In genomic region chr10:28631896-28632596, GRCh38 we compare ENCODE assay signal across 25 cellular contexts. TPM values are rescaled to one million over a fixed set of nuclear protein-coding genes. Genes with fewer than 3 reads are reported as not detected.
DNase-seq lines count a peak whose midpoint lies in the region; TF ChIP-seq lines count a peak whose summit lies in the region.
"Had no signal": no experiment of that assay in that cellular context is flagged by ENCODE, and none has a peak within 500 bp of the region (broad histone marks: within the 10 kb centered on the region; RNA-seq: fewer than 3 reads in every experiment).

No MANE protein-coding gene starts in this region.

- H4K8ac ChIP-seq in H9 (replicated peaks; ENCODE audit: insufficient read length, low read depth, low read length) = no peak overlapping the region

- H3K27me3 Mint-ChIP-seq in H9 (ENCODE audit: low read depth) = peaks cover 3% of the 10 kb centered on the region; the same call in 1 of the 2 replicates

- H3K4me2 ChIP-seq in H9 (ENCODE audit: insufficient read depth, insufficient read length, low read length) (no peak overlapping the region), fibroblast of lung (ENCODE audit: extremely low read depth, insufficient read depth, low read length) (no peak overlapping the region)

- H3K9me3 ChIP-seq in H9 (ENCODE audit: control insufficient read depth, low read depth, low read length) (no peaks in the 10 kb centered on the region), fibroblast of lung (ENCODE audit: control insufficient read depth, insufficient read depth, low read depth, low read length) (no peaks in the 10 kb centered on the region)
- H3K9me3 ChIP-seq: transverse colon had no signal

- H3K23me2 ChIP-seq in H9 (ENCODE audit: insufficient read length, low read depth, low read length, poor library complexity, severe bottlenecking) = no peaks in the 10 kb centered on the region

- H3K27ac ChIP-seq in H9 (ENCODE audit: insufficient read length, low read depth, low read length) (no peak overlapping the region), fibroblast of lung (ENCODE audit: insufficient read depth, low read length) (no peak overlapping the region)
- H3K27ac ChIP-seq: transverse colon had no signal

- H3K27me3 ChIP-seq in H9 (ENCODE audit: insufficient read depth, low read length) (no peaks in the 10 kb centered on the region), fibroblast of lung (ENCODE audit: control insufficient read depth, insufficient read depth, low read length) (no peaks in the 10 kb centered on the region)

- no peak for TF ChIP-seq CTCF in H9 (conservative IDR thresholded peaks at IDR 0.05)
- no peak for TF ChIP-seq CTCF in fibroblast of lung (conservative IDR thresholded peaks at IDR 0.05 in 1 of 2, IDR thresholded peaks at IDR 0.05 in 1 of 2; ENCODE audit: low read depth in 1 of 2, low read length in 2 of 2)
- no peak for TF ChIP-seq CTCF in retinal pigment epithelial cell (conservative IDR thresholded peaks at IDR 0.05; ENCODE audit: low read depth, low read length)

- no CpG with 5 or more reads among the region's 5 CpGs for WGBS in H9 (ENCODE audit: extremely low coverage, insufficient read length, low lambda C conversion rate)

- H2AFZ ChIP-seq in H9 (ENCODE audit: low read length) = no peak overlapping the region
- H2AFZ ChIP-seq in fibroblast of lung (ENCODE audit: low read length) = no peak overlapping the region

- H3K23ac ChIP-seq in H9 (ENCODE audit: insufficient read length, low read depth, low read length) = no peak overlapping the region

- H2BK20ac ChIP-seq in H9 (ENCODE audit: low read depth, low read length, poor library complexity, severe bottlenecking) = no peak overlapping the region

- no peak overlapping the region for H2BK15ac ChIP-seq in H9 (ENCODE audit: low read depth, low read length)

- H3K4me1 ChIP-seq in H9 (ENCODE audit: insufficient read depth, low read length) = no peaks in the 10 kb centered on the region
- peaks cover 5% of the 10 kb centered on the region for H3K4me1 ChIP-seq in fibroblast of lung (ENCODE audit: control insufficient read depth, extremely low read depth, insufficient read depth, low read length)
- H3K4me1 ChIP-seq: transverse colon had no signal

- peak overlapping the region; percentile 10 for H2BK120ac ChIP-seq in H9 (ENCODE audit: low read depth, low read length, poor library complexity, severe bottlenecking)

- DNase-seq in H9 = no peak
- DNase-seq in RKO (ENCODE audit: low spot score) = peak; percentile 63
- DNase-seq in fibroblast of lung (ENCODE audit: low read depth in 2 of 2) = peak; percentile 42 to 68
- peak; percentile 42 for DNase-seq in retinal pigment epithelial cell (ENCODE audit: low read depth)
- DNase-seq in occipital lobe (lab: John Stamatoyannopoulos, UW) = no peak
- no peak for DNase-seq in ecto neural progenitor cell (ENCODE audit: low spot score)
- DNase-seq in NCI-H1417 (lab: John Stamatoyannopoulos, UW) = no peak
- DNase-seq: activated CD4-positive, alpha-beta T cell treated with anti-CD3 and anti-CD28 coated beads, Interleukin-2, amount 10 ng/mL, durations not matched to agents 7 days and 5 days; activated gamma-delta T cell treated with Interleukin-2 at 50 U/mL for 16 hours; amygdala; Calu3; effector CD8-positive, alpha-beta T cell; GDM1; hypothalamus; KBM-7; kidney; mesenchymal stem cell; natural killer cell; NCI-H1105 treated with DMSO at 0.1 percent for 48 hours; NCI-H2107; NCI-H510A treated with DMSO at 0.1 percent for 48 hours; posterior cingulate gyrus; stimulated activated CD4-positive, alpha-beta T cell treated with anti-CD3 and anti-CD28 coated beads, Interleukin-2, amount 100 ng/mL, for 24 hours; transverse colon had no signal

- no peak overlapping the region for H3K56ac ChIP-seq in H9 (ENCODE audit: insufficient read length, low read depth, low read length)

- no peak overlapping the region for H2BK5ac ChIP-seq in H9 (ENCODE audit: insufficient read length, low read length)

- H4K91ac ChIP-seq in H9 (ENCODE audit: insufficient read length, low read depth, low read length) = no peak overlapping the region

- H3K4me1 Mint-ChIP-seq in H9 = peaks cover 4 to 7% of the 10 kb centered on the region in 2 experiments; a peak in 2 of 4 replicates
- H3K4me1 Mint-ChIP-seq: activated CD4-positive, alpha-beta T cell treated with anti-CD3 and anti-CD28 coated beads, Interleukin-2, amount 10 ng/mL, durations not matched to agents 7 days and 5 days had no signal

- H4K20me1 ChIP-seq in H9 (ENCODE audit: control insufficient read depth, insufficient read depth, insufficient read length) = no peaks in the 10 kb centered on the region
- H4K20me1 ChIP-seq in fibroblast of lung (ENCODE audit: control insufficient read depth, extremely low read depth, insufficient read depth, low read length) = no peaks in the 10 kb centered on the region

- H3K79me2 ChIP-seq in H9 (ENCODE audit: insufficient read depth, low read length) (no peaks in the 10 kb centered on the region), fibroblast of lung (ENCODE audit: control insufficient read depth, insufficient read depth, low read length) (no peaks in the 10 kb centered on the region)

- H3K9ac ChIP-seq in H9 (ENCODE audit: extremely low read depth, insufficient read length, low read length) (no peak overlapping the region), fibroblast of lung (ENCODE audit: insufficient read depth, low read length) (no peak overlapping the region)

- H2AK5ac ChIP-seq in H9 (ENCODE audit: insufficient read length, low read length) = no peak overlapping the region

- no peaks in the 10 kb centered on the region for H3K36me3 Mint-ChIP-seq in H9 (ENCODE audit: insufficient read depth in 1 of 3, low read depth in 3 of 3)
- H3K36me3 Mint-ChIP-seq: natural killer cell had no signal

- no peak overlapping the region for H3T11ph ChIP-seq in H9 (ENCODE audit: low read length)

- no peaks in the 10 kb centered on the region; a peak in 1 of 5 replicates for H3K9me3 Mint-ChIP-seq in H9
- H3K9me3 Mint-ChIP-seq: activated CD4-positive, alpha-beta T cell treated with anti-CD3 and anti-CD28 coated beads, Interleukin-2, amount 10 ng/mL, durations not matched to agents 7 days and 5 days; natural killer cell; stimulated activated naive CD8-positive, alpha-beta T cell treated with anti-CD3 and anti-CD28 coated beads, Interleukin-15, Interleukin-2, amounts not matched to agents 100 ng/mL and 50 ng/mL, for 24 hours had no signal

- no peaks in the 10 kb centered on the region for H3K79me1 ChIP-seq in H9 (ENCODE audit: insufficient read depth, low read depth, low read length, poor library complexity, severe bottlenecking)

- no peaks in the 10 kb centered on the region for H3K36me3 ChIP-seq in fibroblast of lung (ENCODE audit: control insufficient read depth, insufficient read depth, low read length)
- H3K36me3 ChIP-seq: transverse colon had no signal

- H3K18ac ChIP-seq in H9 (ENCODE audit: insufficient read length, low read depth, low read length) = no peak overlapping the region

- no peak overlapping the region for H3K27ac Mint-ChIP-seq in H9
- H3K27ac Mint-ChIP-seq: activated CD4-positive, alpha-beta T cell treated with anti-CD3 and anti-CD28 coated beads, Interleukin-2, amount 10 ng/mL, durations not matched to agents 7 days and 5 days; natural killer cell; stimulated activated naive CD8-positive, alpha-beta T cell treated with anti-CD3 and anti-CD28 coated beads, Interleukin-15, Interleukin-2, amounts not matched to agents 100 ng/mL and 50 ng/mL, for 24 hours had no signal

- H3K14ac ChIP-seq in H9 (ENCODE audit: insufficient read depth, low read length) = no peak overlapping the region

- H3K4ac ChIP-seq in H9 (ENCODE audit: low read depth, low read length) = no peak overlapping the region

- H2BK12ac ChIP-seq in H9 (ENCODE audit: insufficient read length, low read depth, low read length) = no peak overlapping the region

- no peak overlapping the region for H3K4me3 Mint-ChIP-seq in H9
- H3K4me3 Mint-ChIP-seq: activated CD4-positive, alpha-beta T cell treated with anti-CD3 and anti-CD28 coated beads, Interleukin-2, amount 10 ng/mL, durations not matched to agents 7 days and 5 days; natural killer cell; stimulated activated naive CD8-positive, alpha-beta T cell treated with anti-CD3 and anti-CD28 coated beads, Interleukin-15, Interleukin-2, amounts not matched to agents 100 ng/mL and 50 ng/mL, for 24 hours had no signal

- H4K5ac ChIP-seq in H9 (ENCODE audit: insufficient read length, low read depth, low read length) = no peak overlapping the region

- H3K4me3 ChIP-seq in fibroblast of lung (replicated peaks in 1 of 4; ENCODE audit: control extremely low read depth in 1 of 4, insufficient read depth in 1 of 4, low read depth in 3 of 4, low read length in 4 of 4) (no peak overlapping the region), retinal pigment epithelial cell (ENCODE audit: low read length) (no peak overlapping the region)
- H3K4me3 ChIP-seq: transverse colon had no signal

RNA-seq across cellular contexts. Expression of gene BAMBI, which starts 45.3 kb away (rescaled TPM):
- total RNA-seq in H9 (2021) (16.8 and 17.0 TPM in 2 replicates), fibroblast of lung (4.6 and 5.6 TPM in 2 replicates), occipital lobe (2.3 TPM)
- 2.9 and 17.8 TPM in 2 replicates for polyA plus RNA-seq in fibroblast of lung
- polyA plus RNA-seq in fibroblast of lung (2012) = 4.0 and 25.6 TPM in 2 replicates
- 4.9 and 17.5 TPM in 2 replicates for polyA minus RNA-seq in fibroblast of lung (ENCODE audit: low replicate concordance)
- total RNA-seq: activated CD4-positive, alpha-beta T cell treated with anti-CD3 and anti-CD28 coated beads, Interleukin-2, amount 10 ng/mL, durations not matched to agents 7 days and 5 days had no signal

Comparison
In these comparisons a context has a peak if more than half of its experiments do, and no peak if none do; other contexts are left out.
1. DNase-seq: peak in RKO (single experiment), fibroblast of lung (2 of 2) and retinal pigment epithelial cell (single experiment); none in H9 (single experiment), occipital lobe (single experiment), ecto neural progenitor cell (single experiment) and NCI-H1417 (0 of 3).